24 cellular contexts compared by ENCODE assay signal in genomic region chr16:71899171-71899570, GRCh38. TPM values are rescaled to one million over a fixed set of nuclear protein-coding genes. Genes with fewer than 3 reads are reported as not detected.
DNase-seq lines count a peak whose midpoint lies in the region; ATAC-seq and TF ChIP-seq lines count a peak whose summit lies in the region.
"Had no signal": no experiment of that assay in that cellular context is flagged by ENCODE, and none has a peak within 500 bp of the region (broad histone marks: within the 10 kb centered on the region; RNA-seq: fewer than 3 reads in every experiment).

No MANE protein-coding gene starts in this region.

- peaks cover 51 to 63% of the 10 kb centered on the region in 2 donors for H3K4me1 Mint-ChIP-seq in natural killer cell
- peaks cover 33 to 41% of the 10 kb centered on the region in 2 donors for H3K4me1 Mint-ChIP-seq in natural killer cell treated with Interleukin-12 subunit alpha and Interleukin-12 subunit beta and Interleukin-15 and Interleukin-18, amount 100 ng/mL, for 72 hours (ENCODE audit: low read depth in 2 of 2)
- H3K4me1 Mint-ChIP-seq in T-helper 17 cell = peaks cover 40% of the 10 kb centered on the region
- peaks cover 25% of the 10 kb centered on the region for H3K4me1 Mint-ChIP-seq in memory B cell
- peaks cover 11% of the 10 kb centered on the region for H3K4me1 Mint-ChIP-seq in glutamatergic neuron (ENCODE audit: low read depth, unreplicated experiment)

- H3K4me3 Mint-ChIP-seq in natural killer cell (peak overlapping the region; percentile 37), T-helper 17 cell (peak overlapping the region; percentile 41), memory B cell (peak overlapping the region; percentile 56), glutamatergic neuron (ENCODE audit: unreplicated experiment) (no peak overlapping the region)
- no peak overlapping the region for H3K4me3 Mint-ChIP-seq in natural killer cell treated with Interleukin-12 subunit alpha and Interleukin-12 subunit beta and Interleukin-15 and Interleukin-18, amount 100 ng/mL, for 72 hours
- H3K4me3 Mint-ChIP-seq: activated CD4-positive, alpha-beta memory T cell treated with anti-CD3 and anti-CD28 coated beads for 36 hours; activated naive CD4-positive, alpha-beta T cell treated with anti-CD3 and anti-CD28 coated beads for 36 hours had no signal

- ATAC-seq in natural killer cell = no peak
- ATAC-seq in natural killer cell treated with Interleukin-12 subunit alpha and Interleukin-12 subunit beta and Interleukin-15 and Interleukin-18, amount 100 ng/mL, for 72 hours = no peak
- no peak for ATAC-seq in T-helper 17 cell
- no peak for ATAC-seq in memory B cell (ENCODE audit: low read depth)
- ATAC-seq: HCT116, pancreas, right cardiac atrium had no signal

- H3K9me3 Mint-ChIP-seq in natural killer cell = no peaks in the 10 kb centered on the region
- H3K9me3 Mint-ChIP-seq in natural killer cell treated with Interleukin-12 subunit alpha and Interleukin-12 subunit beta and Interleukin-15 and Interleukin-18, amount 100 ng/mL, for 72 hours = no peaks in the 10 kb centered on the region
- H3K9me3 Mint-ChIP-seq in memory B cell = no peaks in the 10 kb centered on the region
- H3K9me3 Mint-ChIP-seq in glutamatergic neuron (ENCODE audit: unreplicated experiment) = peaks cover 12% of the 10 kb centered on the region
- H3K9me3 Mint-ChIP-seq: activated CD4-positive, alpha-beta memory T cell treated with anti-CD3 and anti-CD28 coated beads for 36 hours; activated naive CD4-positive, alpha-beta T cell treated with anti-CD3 and anti-CD28 coated beads for 36 hours had no signal

- no peaks in the 10 kb centered on the region for H3K9me3 ChIP-seq in T-helper 17 cell (ENCODE audit: control insufficient read depth, low read length, poor library complexity, severe bottlenecking)
- H3K9me3 ChIP-seq: pancreas, Peyer's patch had no signal

- H3K27me3 Mint-ChIP-seq in natural killer cell (ENCODE audit: low read depth in 2 of 2) (no peaks in the 10 kb centered on the region), T-helper 17 cell (no peaks in the 10 kb centered on the region), memory B cell (no peaks in the 10 kb centered on the region), glutamatergic neuron (ENCODE audit: unreplicated experiment) (peaks cover 10% of the 10 kb centered on the region)
- no peaks in the 10 kb centered on the region for H3K27me3 Mint-ChIP-seq in natural killer cell treated with Interleukin-12 subunit alpha and Interleukin-12 subunit beta and Interleukin-15 and Interleukin-18, amount 100 ng/mL, for 72 hours
- H3K27me3 Mint-ChIP-seq: activated CD4-positive, alpha-beta memory T cell treated with anti-CD3 and anti-CD28 coated beads for 36 hours had no signal

- no peaks in the 10 kb centered on the region for H3K36me3 Mint-ChIP-seq in natural killer cell
- H3K36me3 Mint-ChIP-seq in natural killer cell treated with Interleukin-12 subunit alpha and Interleukin-12 subunit beta and Interleukin-15 and Interleukin-18, amount 100 ng/mL, for 72 hours = no peaks in the 10 kb centered on the region
- H3K36me3 Mint-ChIP-seq in T-helper 17 cell (ENCODE audit: low read depth) = no peaks in the 10 kb centered on the region
- H3K36me3 Mint-ChIP-seq in memory B cell = peaks cover 9% of the 10 kb centered on the region
- H3K36me3 Mint-ChIP-seq in glutamatergic neuron (ENCODE audit: unreplicated experiment) = no peaks in the 10 kb centered on the region

- intact Hi-C loops in natural killer cell (cut with micrococcal nuclease) = loop anchor here (5.0 kb wide), 1 partner anchor 52 kb away; the partner anchor contains the start of gene ATXN1L

- DNase-seq in natural killer cell (no peak), T-helper 17 cell (no peak), memory B cell (ENCODE audit: low spot score in 2 of 2) (no peak), hypothalamus (lab: John Stamatoyannopoulos, UW) (no peak), glutamatergic neuron (no peak)
- no peak for DNase-seq in natural killer cell treated with Interleukin-12 subunit alpha and Interleukin-12 subunit beta and Interleukin-15 and Interleukin-18, amount 100 ng/mL, for 72 hours (ENCODE audit: low spot score)
- DNase-seq in stimulated activated CD4-positive, alpha-beta T cell treated with anti-CD3 and anti-CD28 coated beads, Interleukin-4, amount 100 ng/mL, for 1 hour = no peak
- DNase-seq: activated CD4-positive, alpha-beta memory T cell treated with anti-CD3 and anti-CD28 coated beads for 36 hours; activated CD4-positive, CD25-positive, alpha-beta regulatory T cell; activated naive CD4-positive, alpha-beta T cell treated with anti-CD3 and anti-CD28 coated beads for 36 hours; activated T-cell treated with anti-CD3 and anti-CD28 coated beads for 4 hours; cerebellar nuclear complex; erythroblast; foreskin melanocyte; GDM1; KBM-7; kidney; NCI-H1436 treated with DMSO at 0.1 percent for 48 hours; NCI-H510A treated with DMSO at 0.1 percent for 48 hours; pancreas; right cardiac atrium; stimulated activated CD4-positive, alpha-beta T cell treated with anti-CD3 and anti-CD28 coated beads, Interleukin-12 subunit alpha, Interleukin-12 subunit beta, amount 100 ng/mL, for 4 hours had no signal

- TF ChIP-seq CTCF in natural killer cell (IDR thresholded peaks at IDR 0.05) (no peak), glutamatergic neuron (IDR thresholded peaks at IDR 0.05; ENCODE audit: partially characterized antibody, unreplicated experiment) (no peak)

- H3K27ac Mint-ChIP-seq in natural killer cell (peak overlapping the region; percentile 70 to 72), T-helper 17 cell (peak overlapping the region; percentile 73), memory B cell (peak overlapping the region; percentile 73), glutamatergic neuron (ENCODE audit: unreplicated experiment) (no peak overlapping the region)
- no peak overlapping the region for H3K27ac Mint-ChIP-seq in natural killer cell treated with Interleukin-12 subunit alpha and Interleukin-12 subunit beta and Interleukin-15 and Interleukin-18, amount 100 ng/mL, for 72 hours
- H3K27ac Mint-ChIP-seq: activated CD4-positive, alpha-beta memory T cell treated with anti-CD3 and anti-CD28 coated beads for 36 hours; activated naive CD4-positive, alpha-beta T cell treated with anti-CD3 and anti-CD28 coated beads for 36 hours had no signal

RNA-seq across cellular contexts. Expression of gene IST1, which starts 3.8 kb away (rescaled TPM):
- total RNA-seq in natural killer cell (100 to 1,000 TPM; 363 to 391 (median 378) TPM), T-helper 17 cell (100 to 1,000 TPM; 262 to 283 TPM), glutamatergic neuron (ENCODE audit: unreplicated experiment) (271 TPM)
- 100 to 1,000 TPM; 169 to 181 TPM for total RNA-seq in natural killer cell treated with Interleukin-12 subunit alpha and Interleukin-12 subunit beta and Interleukin-15 and Interleukin-18, amount 100 ng/mL, for 72 hours

RNA-seq across cellular contexts. Expression of gene ZNF821, which starts 15.2 kb away (rescaled TPM):
- 10 to 100 TPM; 14.0 to 19.1 (median 18.2) TPM for total RNA-seq in natural killer cell
- total RNA-seq in natural killer cell treated with Interleukin-12 subunit alpha and Interleukin-12 subunit beta and Interleukin-15 and Interleukin-18, amount 100 ng/mL, for 72 hours = 1 to 10 TPM; 2.8 to 5.8 TPM
- 10 to 100 TPM; 12.2 to 14.1 TPM for total RNA-seq in T-helper 17 cell
- total RNA-seq in glutamatergic neuron (ENCODE audit: unreplicated experiment) = 40.9 TPM

RNA-seq across cellular contexts. Expression of gene ATXN1L, which starts 53.4 kb away (rescaled TPM):
- total RNA-seq in natural killer cell = 10 to 100 TPM; 59.7 to 66.9 (median 59.8) TPM
- 10 to 100 TPM; 24.5 to 25.7 TPM for total RNA-seq in natural killer cell treated with Interleukin-12 subunit alpha and Interleukin-12 subunit beta and Interleukin-15 and Interleukin-18, amount 100 ng/mL, for 72 hours
- total RNA-seq in T-helper 17 cell = 10 to 100 TPM; 39.9 to 46.3 TPM
- 27.6 TPM for total RNA-seq in glutamatergic neuron (ENCODE audit: unreplicated experiment)

Comparison
In these comparisons a context has a peak if more than half of its experiments do, and no peak if none do; other contexts are left out.
1. H3K27ac Mint-ChIP-seq: peak in natural killer cell (2 of 2), T-helper 17 cell (single experiment) and memory B cell (single experiment); none in natural killer cell treated with Interleukin-12 subunit alpha and Interleukin-12 subunit beta and Interleukin-15 and Interleukin-18, amount 100 ng/mL, for 72 hours (0 of 2) and glutamatergic neuron (single experiment).
2. H3K4me3 Mint-ChIP-seq: peak in natural killer cell (single experiment), T-helper 17 cell (single experiment) and memory B cell (single experiment); none in natural killer cell treated with Interleukin-12 subunit alpha and Interleukin-12 subunit beta and Interleukin-15 and Interleukin-18, amount 100 ng/mL, for 72 hours (single experiment) and glutamatergic neuron (single experiment).